23 cellular contexts compared by ENCODE assay signal in the genomic region with DNA sequence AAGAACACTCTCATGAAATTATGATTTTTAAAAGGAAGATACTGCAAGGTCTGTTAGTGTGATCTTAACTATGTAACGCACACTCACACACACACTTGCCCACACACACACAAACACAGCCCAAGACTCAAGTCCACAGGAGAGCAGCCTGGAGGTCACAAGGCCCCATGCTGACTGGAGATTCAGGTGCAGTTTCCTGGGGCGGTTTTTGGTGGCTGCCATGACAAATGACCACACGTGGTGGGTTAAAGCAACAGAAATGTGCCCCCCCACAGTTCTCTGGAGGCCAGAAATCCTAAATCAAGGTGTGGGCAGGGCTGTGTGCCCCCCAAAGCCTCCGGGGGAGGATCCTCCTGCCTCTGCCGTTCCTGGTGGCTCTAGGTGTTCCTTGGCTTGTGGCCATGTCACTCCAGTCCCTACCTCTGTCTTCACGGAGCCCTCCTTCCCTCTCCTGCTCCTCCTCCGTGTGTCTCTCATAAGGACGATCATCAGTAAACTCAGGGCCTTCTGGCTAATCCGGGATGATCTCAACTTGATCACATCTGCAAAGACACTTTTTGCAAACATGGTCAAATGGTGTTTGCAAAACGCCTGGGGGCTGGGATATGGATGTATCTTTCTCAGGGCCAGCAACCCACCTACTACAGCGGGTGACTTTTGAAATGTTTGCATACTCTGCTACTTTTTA. TPM values are rescaled to one million over a fixed set of nuclear protein-coding genes. Genes with fewer than 3 reads are reported as not detected.
DNase-seq lines count a peak whose midpoint lies in the region; ATAC-seq, FAIRE-seq and TF ChIP-seq lines count a peak whose summit lies in the region.
"Had no signal": no experiment of that assay in that cellular context is flagged by ENCODE, and none has a peak within 500 bp of the region (broad histone marks: within the 10 kb centered on the region; RNA-seq: fewer than 3 reads in every experiment).

No MANE protein-coding gene starts in this region.

- BruUV-seq in Calu3 (replicated peaks; lab: Mats Ljungman, UMichigan): no TSS peak

- no peak for DNase-seq in A549 (ENCODE audit: low read depth in 1 of 2, low spot score in 1 of 2)
- DNase-seq in esophagus muscularis mucosa (ENCODE audit: extremely low spot score): no peak
- no peak for DNase-seq in osteocyte (ENCODE audit: extremely low spot score, unreplicated experiment)
- DNase-seq in Calu3: no peak
- no peak for DNase-seq in stimulated activated naive CD4-positive, alpha-beta T cell treated with Interleukin-2 at 50 U/mL for 16 hours (lab: John Stamatoyannopoulos, UW)
- DNase-seq: 8988T; AML-193; CD4-positive, CD25-positive, alpha-beta regulatory T cell; COR-L47; DMS153; GOT3; MV-4-11; NCI-H1694 treated with DMSO at 0.1 percent for 48 hours; NCI-H2081 treated with DMSO at 0.1 percent for 48 hours; NCI-H2171 treated with DMSO at 0.1 percent for 48 hours; NCI-H524 treated with DMSO at 0.1 percent for 48 hours; SHP77 treated with DMSO at 0.1 percent for 48 hours had no signal

- POLR2A ChIA-PET in A549 (lab: Yijun Ruan, JAX): no interaction called here
- POLR2A ChIA-PET in HEK293 (lab: Yijun Ruan, JAX): no interaction called here

- H3K27me3 ChIP-seq in esophagus muscularis mucosa: no peaks in the 10 kb centered on the region

- H3K27me3 Mint-ChIP-seq in osteocyte (ENCODE audit: unreplicated experiment) (no peaks in the 10 kb centered on the region), Calu3 (ENCODE audit: unreplicated experiment) (peaks cover 63% of the 10 kb centered on the region)

- H3K4me2 ChIP-seq in A549: no peak overlapping the region
- H3K4me2 ChIP-seq: SK-N-SH had no signal

- H3K9me3 ChIP-seq in A549 (no peaks in the 10 kb centered on the region), HEK293 (ENCODE audit: control insufficient read depth, insufficient read depth, low read depth, low read length) (no peaks in the 10 kb centered on the region), esophagus muscularis mucosa (no peaks in the 10 kb centered on the region)
- H3K9me3 ChIP-seq: SK-N-SH had no signal

- TF ChIP-seq EP300 in A549 (IDR thresholded peaks at IDR 0.05) (no peak), esophagus muscularis mucosa (IDR thresholded peaks at IDR 0.05) (no peak)

- H3K4me3 Mint-ChIP-seq in osteocyte (ENCODE audit: unreplicated experiment): no peak overlapping the region
- H3K4me3 Mint-ChIP-seq in Calu3 (ENCODE audit: low read depth, unreplicated experiment): no peak overlapping the region
- H3K4me3 Mint-ChIP-seq: CD4-positive, CD25-positive, alpha-beta regulatory T cell; IgD-negative memory B cell had no signal

- peak overlapping the region; percentile 62 to 75; a peak in 3 of 6 replicates for H3K27ac ChIP-seq in A549
- no peak overlapping the region for H3K27ac ChIP-seq in HEK293 (ENCODE audit: extremely low read depth, low read depth, low read length)
- peak overlapping the region in 3 of 4 donors; percentile 67 to 81 (median 78) for H3K27ac ChIP-seq in esophagus muscularis mucosa (replicated peaks in 1 of 4)

- H3K36me3 Mint-ChIP-seq in osteocyte (ENCODE audit: unreplicated experiment): no peaks in the 10 kb centered on the region
- H3K36me3 Mint-ChIP-seq in Calu3 (ENCODE audit: insufficient read depth, unreplicated experiment): no peaks in the 10 kb centered on the region
- H3K36me3 Mint-ChIP-seq: CD4-positive, CD25-positive, alpha-beta regulatory T cell had no signal

- peaks cover 34% of the 10 kb centered on the region for H3K4me1 Mint-ChIP-seq in osteocyte (ENCODE audit: unreplicated experiment)
- no peaks in the 10 kb centered on the region for H3K4me1 Mint-ChIP-seq in Calu3 (ENCODE audit: low read depth, unreplicated experiment)

- no peaks in the 10 kb centered on the region for H3K36me3 ChIP-seq in HEK293 (ENCODE audit: control insufficient read depth in 2 of 2, insufficient read depth in 1 of 2, low read length in 2 of 2)
- no peaks in the 10 kb centered on the region for H3K36me3 ChIP-seq in esophagus muscularis mucosa

- TF ChIP-seq CTCF in A549 (IDR thresholded peaks at IDR 0.05): no peak
- no peak for TF ChIP-seq CTCF in HEK293 (tag by site-specific recombination; IDR thresholded peaks at IDR 0.05)
- TF ChIP-seq CTCF in esophagus muscularis mucosa (IDR thresholded peaks at IDR 0.05): no peak
- no peak for TF ChIP-seq CTCF in osteocyte (IDR thresholded peaks at IDR 0.05)
- no peak for TF ChIP-seq CTCF in Calu3 (IDR thresholded peaks at IDR 0.05; ENCODE audit: unreplicated experiment)

- H3K9me3 Mint-ChIP-seq in osteocyte (ENCODE audit: unreplicated experiment): no peaks in the 10 kb centered on the region
- no peaks in the 10 kb centered on the region for H3K9me3 Mint-ChIP-seq in Calu3 (ENCODE audit: low read depth, unreplicated experiment)

- TF ChIP-seq POLR2A in A549 (IDR thresholded peaks at IDR 0.05; ENCODE audit: low read length) (no peak), esophagus muscularis mucosa (IDR thresholded peaks at IDR 0.05; ENCODE audit: low read depth) (no peak)

- no peak for FAIRE-seq in A549 (lab: Jason Lieb, UNC)
- FAIRE-seq: GM12891 had no signal

- CTCF ChIA-PET in A549 (lab: Yijun Ruan, JAX) (interaction anchor here (0.9 kb wide), 1 partner anchor 143 kb away, joined by 4 read pairs; no protein-coding TSS in a partner anchor), HEK293 (lab: Yijun Ruan, JAX) (no interaction called here), Calu3 (lab: Charles Lee) (no interaction called here)

- no peak for ATAC-seq in A549
- ATAC-seq in GM18519 (IDR thresholded peaks at IDR 0.05; ENCODE audit: low FRiP score, unreplicated experiment): no peak
- ATAC-seq in HG02759 (IDR thresholded peaks at IDR 0.05; ENCODE audit: unreplicated experiment): no peak

- 72% methylated on average over 11 of the region's 11 CpGs for WGBS in A549 (ENCODE audit: missing lambda C conversion rate)
- WGBS in esophagus muscularis mucosa: 85% methylated on average over 10 of the region's 11 CpGs

- intact Hi-C loops in esophagus muscularis mucosa (cut with DNase I) (no loop called here), Calu3 (cut with micrococcal nuclease; ENCODE audit: unreplicated experiment) (no loop called here)

- H3K27ac Mint-ChIP-seq in osteocyte (ENCODE audit: unreplicated experiment) (peak overlapping the region; percentile 34), Calu3 (ENCODE audit: unreplicated experiment) (no peak overlapping the region)
- H3K27ac Mint-ChIP-seq: IgD-negative memory B cell had no signal

- H3K4me3 ChIP-seq in A549 (no peak overlapping the region), HEK293 (ENCODE audit: low read depth, low read length) (no peak overlapping the region), esophagus muscularis mucosa (no peak overlapping the region)

- H3K4me1 ChIP-seq in A549 (peaks cover 19% of the 10 kb centered on the region; the same call in 2 of the 3 replicates), HEK293 (ENCODE audit: control insufficient read depth, insufficient read depth, low read length) (no peaks in the 10 kb centered on the region), esophagus muscularis mucosa (peaks cover 10 to 27% (median 16%) of the 10 kb centered on the region in 4 donors)

- TF ChIP-seq RAD21 in A549 (conservative IDR thresholded peaks at IDR 0.05 in 1 of 2, IDR thresholded peaks at IDR 0.05 in 1 of 2): no peak

TF ChIP-seq in A549, 52 proteins besides CTCF, POLR2A, EP300 and RAD21 (continues in another document):
- TF ChIP-seq EHMT2 (IDR thresholded peaks at IDR 0.05; ENCODE audit: low read depth) (no peak), CEBPB (IDR thresholded peaks at IDR 0.05) (no peak), ZSCAN20 (CRISPR knock-in tag; IDR thresholded peaks at IDR 0.05) (no peak), NFE2L2 (conservative IDR thresholded peaks at IDR 0.05; ENCODE audit: low read length) (no peak), NR3C1 (IDR thresholded peaks at IDR 0.05) (no peak), ZC3H11A (IDR thresholded peaks at IDR 0.05) (no peak)
- TF ChIP-seq, protein P1, sequence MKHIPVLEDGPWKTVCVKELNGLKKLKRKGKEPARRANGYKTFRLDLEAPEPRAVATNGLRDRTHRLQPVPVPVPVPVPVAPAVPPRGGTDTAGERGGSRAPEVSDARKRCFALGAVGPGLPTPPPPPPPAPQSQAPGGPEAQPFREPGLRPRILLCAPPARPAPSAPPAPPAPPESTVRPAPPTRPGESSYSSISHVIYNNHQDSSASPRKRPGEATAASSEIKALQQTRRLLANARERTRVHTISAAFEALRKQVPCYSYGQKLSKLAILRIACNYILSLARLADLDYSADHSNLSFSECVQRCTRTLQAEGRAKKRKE (CRISPR knock-in tag; IDR thresholded peaks at IDR 0.05; ENCODE audit: low read depth): no peak
- TF ChIP-seq, protein P2, sequence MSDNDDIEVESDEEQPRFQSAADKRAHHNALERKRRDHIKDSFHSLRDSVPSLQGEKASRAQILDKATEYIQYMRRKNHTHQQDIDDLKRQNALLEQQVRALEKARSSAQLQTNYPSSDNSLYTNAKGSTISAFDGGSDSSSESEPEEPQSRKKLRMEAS (IDR thresholded peaks at IDR 0.05): no peak

TF ChIP-seq in HEK293, 187 proteins besides CTCF, POLR2A, EP300 and RAD21:
- TF ChIP-seq, protein P3, sequence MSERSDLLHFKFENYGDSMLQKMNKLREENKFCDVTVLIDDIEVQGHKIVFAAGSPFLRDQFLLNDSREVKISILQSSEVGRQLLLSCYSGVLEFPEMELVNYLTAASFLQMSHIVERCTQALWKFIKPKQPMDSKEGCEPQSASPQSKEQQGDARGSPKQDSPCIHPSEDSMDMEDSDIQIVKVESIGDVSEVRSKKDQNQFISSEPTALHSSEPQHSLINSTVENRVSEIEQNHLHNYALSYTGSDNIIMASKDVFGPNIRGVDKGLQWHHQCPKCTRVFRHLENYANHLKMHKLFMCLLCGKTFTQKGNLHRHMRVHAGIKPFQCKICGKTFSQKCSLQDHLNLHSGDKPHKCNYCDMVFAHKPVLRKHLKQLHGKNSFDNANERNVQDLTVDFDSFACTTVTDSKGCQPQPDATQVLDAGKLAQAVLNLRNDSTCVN (tag by site-specific recombination; optimal IDR thresholded peaks at IDR 0.05): no peak
- peak; percentile 94 for TF ChIP-seq GLIS1 (tag by site-specific recombination; IDR thresholded peaks at IDR 0.05)

RNA-seq across cellular contexts. Expression of a gene that starts 9.7 kb away (rescaled TPM):
- 7.4 and 9.2 TPM in 2 replicates for polyA plus RNA-seq in A549 (2011; rRNA removed)
- 11.8 and 19.5 TPM in 2 replicates for polyA plus RNA-seq in A549 (2012; cell fraction: cytosol; rRNA removed)
- polyA plus RNA-seq in A549 (2012; cell fraction: nucleus; rRNA removed): 18.5 and 23.8 TPM in 2 replicates
- polyA plus RNA-seq in A549 (2017; fragmentation: RNase III; extraction: RNeasy Plus Mini Kit Qiagen cat#74134 plus additional on column Dnase treatment): 4.6 to 8.0 TPM (median 4.9 TPM) in 3 replicates
- polyA minus RNA-seq in A549 (2011; rRNA and poly(A)+ RNA removed): 5.4 and 5.6 TPM in 2 replicates
- 10 to 100 TPM; 56.1 to 82.2 (median 67.2) TPM for total RNA-seq in esophagus muscularis mucosa
- 0.16 and 0.37 TPM in 2 replicates for total RNA-seq in osteocyte
- total RNA-seq in Calu3 (2022): not detected in 2 replicates
- total RNA-seq: CD4-positive, CD25-positive, alpha-beta regulatory T cell had no signal
- polyA plus RNA-seq: CD4-positive, CD25-positive, alpha-beta regulatory T cell; IgD-negative memory B cell had no signal

Comparison
In these comparisons a context has a peak if more than half of its experiments do, and no peak if none do; other contexts are left out.
1. RNA of a gene that starts 9.7 kb away (total RNA-seq): 56.1 to 82.2 TPM in esophagus muscularis mucosa; 0.16 to 0.37 TPM in osteocyte and not detected in Calu3; every median in the first group is over 10 times any median in the second.